In genomic region chr13:51795419-51795818, GRCh38 we compare ENCODE assay signal across 20 cellular contexts. TPM values are rescaled to one million over a fixed set of nuclear protein-coding genes. Genes with fewer than 3 reads are reported as not detected.
"Had no signal": no experiment of that assay in that cellular context is flagged by ENCODE, and none has a peak within 500 bp of the region (broad histone marks: within the 10 kb centered on the region; RNA-seq: fewer than 3 reads in every experiment).

No MANE protein-coding gene starts in this region.

- DNase-seq: activated gamma-delta T cell treated with Interleukin-2 at 50 U/mL for 16 hours; activated T-cell treated with anti-CD3 and anti-CD28 coated beads, Interleukin-2, amount 50 U/mL, for 1 hour; adrenal gland; cortex of kidney; heart left ventricle; islet precursor cell; left cardiac atrium; mucosa of descending colon; nucleus accumbens; small intestine; stimulated activated CD4-positive, alpha-beta T cell treated with anti-CD3 and anti-CD28 coated beads, Interleukin-2, amount 100 ng/mL, for 24 hours; stimulated activated naive CD4-positive, alpha-beta T cell; T-helper 1 cell; T-helper 9 cell had no signal

- H3K27me3 Mint-ChIP-seq: activated naive CD8-positive, alpha-beta T cell had no signal

- H3K27ac Mint-ChIP-seq: activated naive CD8-positive, alpha-beta T cell had no signal

- H3K4me3 Mint-ChIP-seq: activated naive CD8-positive, alpha-beta T cell had no signal

- H3K36me3 ChIP-seq: adrenal gland had no signal

- H3K27ac ChIP-seq: adrenal gland, heart left ventricle had no signal

- H3K9me3 ChIP-seq: adrenal gland, heart left ventricle, mucosa of descending colon had no signal

- H3K4me3 ChIP-seq: adrenal gland, heart left ventricle, mucosa of descending colon had no signal

- H3K27me3 ChIP-seq: adrenal gland, heart left ventricle had no signal

- ATAC-seq: heart left ventricle, left cardiac atrium, mucosa of descending colon, sciatic nerve had no signal

RNA-seq across cellular contexts. Expression of gene TMEM272, which starts 49.6 kb away (rescaled TPM):
- total RNA-seq: adrenal gland, epithelial cell of proximal tubule, fibroblast of villous mesenchyme, subcutaneous adipose tissue, ureter had no signal
